17 cellular contexts compared by ENCODE assay signal in genomic region chr4:144371479-144371878, GRCh38.
A peak's percentile ranks its signal among the peaks of the same experiment; 100 is the strongest.
DNase-seq lines count a peak whose midpoint lies in the region; ATAC-seq and TF ChIP-seq lines count a peak whose summit lies in the region.
"Had no signal": no experiment of that assay in that cellular context is flagged by ENCODE, and none has a peak within 500 bp of the region (broad histone marks: within the 10 kb centered on the region; RNA-seq: fewer than 3 reads in every experiment).

No MANE protein-coding gene starts in this region.

- in situ Hi-C loops in brain microvascular endothelial cell (cut with HindIII; ENCODE audit: low pct_ligation_motif_present, low sequenced_read_pairs), result no loop called here

- no peak overlapping the region for H2BK120ac ChIP-seq in trophoblast cell (ENCODE audit: insufficient read depth, low read length, poor library complexity)

- ATAC-seq in GM19395 (IDR thresholded peaks at IDR 0.05; ENCODE audit: unreplicated experiment), result no peak
- ATAC-seq: CD8-positive, alpha-beta T cell; HCT116; HepG2 had no signal

- no peaks in the 10 kb centered on the region for H3F3A ChIP-seq in neural cell (ENCODE audit: insufficient read depth, low read length, poor library complexity, severe bottlenecking)

- H3K9ac ChIP-seq in neural cell (ENCODE audit: low read length), result no peak overlapping the region
- no peak overlapping the region for H3K9ac ChIP-seq in trophoblast cell (ENCODE audit: low read length)
- H3K9ac ChIP-seq: BLaER1 treated with 17β-estradiol and CSF1 and Interleukin-3, amounts not matched to agents 10 nM and 100 nM had no signal

- H2BK12ac ChIP-seq in trophoblast cell (ENCODE audit: low read length), result no peak overlapping the region

- no peak overlapping the region for H3K4me3 ChIP-seq in brain microvascular endothelial cell (ENCODE audit: low read depth, low read length)
- H3K4me3 ChIP-seq in neural cell (ENCODE audit: low read length), result no peak overlapping the region
- H3K4me3 ChIP-seq in trophoblast cell (ENCODE audit: low read depth, low read length), result no peak overlapping the region
- no peak overlapping the region for H3K4me3 ChIP-seq in esophagus squamous epithelium
- H3K4me3 ChIP-seq: BLaER1 treated with 17β-estradiol and CSF1 and Interleukin-3, amounts not matched to agents 10 nM and 100 nM had no signal

- H4K8ac ChIP-seq in trophoblast cell (ENCODE audit: low read depth, low read length), result no peak overlapping the region

- H4K91ac ChIP-seq in trophoblast cell (ENCODE audit: low read depth, low read length), result no peak overlapping the region

- no peak overlapping the region for H3K23ac ChIP-seq in trophoblast cell (ENCODE audit: low read length)

- TF ChIP-seq CTCF in brain microvascular endothelial cell (IDR thresholded peaks at IDR 0.05; ENCODE audit: low read depth, low read length, missing control alignments), result no peak
- TF ChIP-seq CTCF in neural cell (IDR thresholded peaks at IDR 0.05; ENCODE audit: poor library complexity, severe bottlenecking), result no peak
- TF ChIP-seq CTCF in esophagus squamous epithelium (IDR thresholded peaks at IDR 0.05), result no peak

- H3K9me3 ChIP-seq in neural cell (ENCODE audit: low read length), result no peaks in the 10 kb centered on the region
- no peaks in the 10 kb centered on the region for H3K9me3 ChIP-seq in trophoblast cell (ENCODE audit: insufficient read depth, low read depth, low read length)
- no peaks in the 10 kb centered on the region for H3K9me3 ChIP-seq in esophagus squamous epithelium
- H3K9me3 ChIP-seq: BLaER1 treated with 17β-estradiol and CSF1 and Interleukin-3, amounts not matched to agents 10 nM and 100 nM had no signal

- no peak overlapping the region for H4K12ac ChIP-seq in trophoblast cell (ENCODE audit: low read depth, low read length)

- H3K79me2 ChIP-seq in neural cell (replicated peaks; ENCODE audit: insufficient read depth, low read length) (no peaks in the 10 kb centered on the region), trophoblast cell (ENCODE audit: control insufficient read depth, insufficient read depth, low read length, poor library complexity) (no peaks in the 10 kb centered on the region)

- H3K14ac ChIP-seq in trophoblast cell (ENCODE audit: low read length), result no peak overlapping the region

- H3K9me2 ChIP-seq in neural cell (ENCODE audit: insufficient read depth, low read length), result no peaks in the 10 kb centered on the region

- H3K79me1 ChIP-seq in trophoblast cell (ENCODE audit: low read length), result no peaks in the 10 kb centered on the region

- intact Hi-C loops in esophagus squamous epithelium (cut with DNase I), result no loop called here

- no peak overlapping the region for H3K4ac ChIP-seq in trophoblast cell (ENCODE audit: low read depth, low read length)

- DNase-seq in NCI-H226 (peak; percentile 55), brain microvascular endothelial cell (peak; percentile 24), trophoblast cell (peak; percentile 32 to 63), esophagus squamous epithelium (lab: John Stamatoyannopoulos, UW) (no peak)
- no peak for DNase-seq in activated CD4-positive, alpha-beta T cell treated with anti-CD3 and anti-CD28 coated beads for 4 hours
- DNase-seq: CD8-positive, alpha-beta T cell; COR-L47; DMS 273 treated with DMSO at 0.1 percent for 48 hours; DMS79; GDM1; GOT3; H7 had no signal

- H3K27ac ChIP-seq in brain microvascular endothelial cell (no peak overlapping the region), neural cell (ENCODE audit: low read length) (no peak overlapping the region), trophoblast cell (ENCODE audit: low read depth, low read length) (no peak overlapping the region), esophagus squamous epithelium (no peak overlapping the region)
- H3K27ac ChIP-seq: BLaER1 treated with 17β-estradiol and CSF1 and Interleukin-3, amounts not matched to agents 10 nM and 100 nM had no signal

- H3K18ac ChIP-seq in trophoblast cell (ENCODE audit: low read length), result no peak overlapping the region

- H3K4me1 ChIP-seq in trophoblast cell (ENCODE audit: control insufficient read depth in 1 of 2, insufficient read depth in 2 of 2, low read length in 2 of 2) (no peaks in the 10 kb centered on the region), esophagus squamous epithelium (no peaks in the 10 kb centered on the region)

- TF ChIP-seq POLR2A in esophagus squamous epithelium (IDR thresholded peaks at IDR 0.05), result no peak

- no peak overlapping the region for H2BK5ac ChIP-seq in trophoblast cell (ENCODE audit: low read depth, low read length, poor library complexity)

- H3K27me3 ChIP-seq in brain microvascular endothelial cell (replicated peaks) (no peaks in the 10 kb centered on the region), neural cell (ENCODE audit: insufficient read depth, low read depth, low read length) (no peaks in the 10 kb centered on the region), trophoblast cell (ENCODE audit: insufficient read depth, low read length) (no peaks in the 10 kb centered on the region), esophagus squamous epithelium (no peaks in the 10 kb centered on the region)
- H3K27me3 ChIP-seq: BLaER1 treated with 17β-estradiol and CSF1 and Interleukin-3, amounts not matched to agents 10 nM and 100 nM had no signal

- peak; percentile 30 for TF ChIP-seq EP300 in neural cell (conservative IDR thresholded peaks at IDR 0.05; ENCODE audit: poor library complexity, severe bottlenecking)

- H4K20me1 ChIP-seq in neural cell (ENCODE audit: insufficient read depth), result no peaks in the 10 kb centered on the region
- H4K20me1 ChIP-seq: BLaER1 treated with 17β-estradiol and CSF1 and Interleukin-3, amounts not matched to agents 10 nM and 100 nM had no signal

- no peak overlapping the region for H2AK5ac ChIP-seq in trophoblast cell (ENCODE audit: low read length)

- no peaks in the 10 kb centered on the region for H3K36me3 ChIP-seq in brain microvascular endothelial cell (replicated peaks)
- H3K36me3 ChIP-seq in neural cell (ENCODE audit: insufficient read depth, low read length), result no peaks in the 10 kb centered on the region
- no peaks in the 10 kb centered on the region for H3K36me3 ChIP-seq in trophoblast cell (ENCODE audit: control insufficient read depth in 1 of 2, insufficient read depth in 2 of 2, low read length in 2 of 2)
- H3K36me3 ChIP-seq in esophagus squamous epithelium, result no peaks in the 10 kb centered on the region
- H3K36me3 ChIP-seq: BLaER1 treated with 17β-estradiol and CSF1 and Interleukin-3, amounts not matched to agents 10 nM and 100 nM had no signal

- no peak overlapping the region for H2AFZ ChIP-seq in neural cell (ENCODE audit: low read depth, low read length)
- no peak overlapping the region for H2AFZ ChIP-seq in trophoblast cell (ENCODE audit: insufficient read depth, low read length, poor library complexity)

- no peak for TF ChIP-seq RAD21 in neural cell (conservative IDR thresholded peaks at IDR 0.05)

- H3K4me2 ChIP-seq in neural cell (ENCODE audit: low read length), result no peak overlapping the region
- H3K4me2 ChIP-seq in trophoblast cell (ENCODE audit: low read length), result no peak overlapping the region

TF ChIP-seq in neural cell, 6 proteins besides CTCF, POLR2A, EP300 and RAD21:
- TF ChIP-seq EZH2 (IDR thresholded peaks at IDR 0.05; ENCODE audit: borderline replicate concordance, insufficient read depth, low read length, poor library complexity, severe bottlenecking) (no peak), MXI1 (conservative IDR thresholded peaks at IDR 0.05; ENCODE audit: poor library complexity, severe bottlenecking) (no peak), POLR2AphosphoS5 (IDR thresholded peaks at IDR 0.05) (peak; percentile 74)

Comparison
In these comparisons a context has a peak if more than half of its experiments do, and no peak if none do; other contexts are left out.
1. DNase-seq: peak in NCI-H226 (single experiment), brain microvascular endothelial cell (single experiment) and trophoblast cell (2 of 2); none in activated CD4-positive, alpha-beta T cell treated with anti-CD3 and anti-CD28 coated beads for 4 hours (0 of 2) and esophagus squamous epithelium (single experiment).